ENCODE assay signal across 8 cellular contexts in genomic region chr7:157432957-157433576, GRCh38.
DNase-seq lines count a peak whose midpoint lies in the region; ATAC-seq, FAIRE-seq and TF ChIP-seq lines count a peak whose summit lies in the region.

No MANE protein-coding gene starts in this region.

- H4K8ac ChIP-seq in H1 (ENCODE audit: extremely low read depth, insufficient read depth, low read length), result peak overlapping the region; percentile 72; the same call in 1 of the 2 replicates

- H3K9ac ChIP-seq in H1 (replicated peaks in 1 of 4; ENCODE audit: extremely low read depth in 1 of 4, low read depth in 3 of 4, low read length in 3 of 4), result no peak overlapping the region

- H2BK20ac ChIP-seq in H1 (ENCODE audit: low read length), result no peak overlapping the region

- H4K91ac ChIP-seq in H1 (replicated peaks; ENCODE audit: insufficient read length, low read length), result peak overlapping the region; percentile 55

- no peak overlapping the region for H2BK120ac ChIP-seq in H1 (replicated peaks; ENCODE audit: low read depth, low read length)

- H3K36me3 Mint-ChIP-seq in activated CD8-positive, alpha-beta T cell treated with anti-CD3 and anti-CD28 coated beads for 36 hours (ENCODE audit: low read depth), result no peaks in the 10 kb centered on the region

- peak overlapping the region; percentile 64; the same call in 1 of the 2 replicates for H2BK5ac ChIP-seq in H1 (ENCODE audit: low read depth, low read length)

- no peaks in the 10 kb centered on the region for H3K79me1 ChIP-seq in H1 (ENCODE audit: low read depth, low read length)

- H3K27me3 ChIP-seq in H1 (replicated peaks in 1 of 4; ENCODE audit: control insufficient read depth in 3 of 4, extremely low read depth in 1 of 4, insufficient read depth in 3 of 4, low read length in 3 of 4) (no peaks in the 10 kb centered on the region), stomach (peaks cover 0 to 14% (median 0%) of the 10 kb centered on the region in 3 donors)

- TF ChIP-seq EP300 in H1 (IDR thresholded peaks at IDR 0.05; ENCODE audit: borderline replicate concordance in 1 of 2, low read depth in 2 of 2, low read length in 2 of 2) (peak in 1 of 2 experiments; percentile 12; a peak in 1 of 3 replicates), stomach (IDR thresholded peaks at IDR 0.05) (no peak)

- H3K4me2 ChIP-seq in H1 (ENCODE audit: insufficient read depth in 1 of 2, low read depth in 2 of 2, low read length in 2 of 2), result peak overlapping the region; percentile 22 to 57; a peak in 3 of 4 replicates

- H3K18ac ChIP-seq in H1 (ENCODE audit: extremely low read depth, low read length), result no peak overlapping the region

- peak overlapping the region; percentile 31 for H3K4me3 ChIP-seq in AG09309 (ENCODE audit: control insufficient read depth, low read depth, low read length)
- H3K4me3 ChIP-seq in H1 (ENCODE audit: extremely low read depth in 1 of 4, insufficient read depth in 2 of 4, low read depth in 3 of 4, low read length in 4 of 4), result peak overlapping the region in 1 of 4 experiments; percentile 49; a peak in 3 of 8 replicates
- peak overlapping the region in 3 of 4 donors; percentile 5 to 13 (median 10) for H3K4me3 ChIP-seq in stomach

- H3K4me3 Mint-ChIP-seq in activated CD8-positive, alpha-beta T cell treated with anti-CD3 and anti-CD28 coated beads for 36 hours, result peak overlapping the region; percentile 52

- H2AK5ac ChIP-seq in H1 (ENCODE audit: low read depth, low read length), result peak overlapping the region; percentile 4; the same call in 1 of the 2 replicates

- peak; percentile 72 for ATAC-seq in GM19438 (IDR thresholded peaks at IDR 0.05; ENCODE audit: low read depth, unreplicated experiment)
- ATAC-seq in activated CD8-positive, alpha-beta T cell treated with anti-CD3 and anti-CD28 coated beads for 36 hours, result peak; percentile 69
- ATAC-seq in HG02610 (IDR thresholded peaks at IDR 0.05; ENCODE audit: unreplicated experiment), result no peak

- peak overlapping the region; percentile 48 for H4K5ac ChIP-seq in H1 (ENCODE audit: insufficient read length, low read depth, low read length)

- H3K14ac ChIP-seq in H1 (ENCODE audit: insufficient read length), result no peak overlapping the region

- TF ChIP-seq POLR2A in H1 (IDR thresholded peaks at IDR 0.05; ENCODE audit: control extremely low read depth in 1 of 2, low read depth in 2 of 2, low read length in 2 of 2), result no peak
- no peak for TF ChIP-seq POLR2A in stomach (IDR thresholded peaks at IDR 0.05)

- TF ChIP-seq CTCF in AG09309 (IDR thresholded peaks at IDR 0.05; ENCODE audit: control insufficient read depth, insufficient read depth, low read depth, low read length, missing control alignments) (peak; percentile 72), H1 (IDR thresholded peaks at IDR 0.05; ENCODE audit: control extremely low read depth in 1 of 3, insufficient read depth in 1 of 3, low read depth in 1 of 3, low read length in 3 of 3) (peak in 2 of 3 experiments; percentile 67 to 74; a peak in 3 of 4 replicates), stomach (IDR thresholded peaks at IDR 0.05) (peak in 5 of 7 experiments; percentile 43 to 62 (median 61))
- peak; percentile 85 for TF ChIP-seq CTCF in activated CD8-positive, alpha-beta T cell treated with anti-CD3 and anti-CD28 coated beads for 36 hours (IDR thresholded peaks at IDR 0.05)

- 47% methylated on average over 18 of the region's 18 CpGs; no CpG with 5 or more reads in 1 of the 2 experiments for WGBS in H1 (ENCODE audit: extremely low coverage in 1 of 2, insufficient coverage in 1 of 2, insufficient read length in 1 of 2, insufficient replicate concordance in 2 of 2, low coverage in 1 of 2, low lambda C conversion rate in 2 of 2, missing lambda C conversion rate in 1 of 2), 2 experiments
- WGBS in stomach, 5 donors, result 27 to 30% (median 29%) methylated on average over 18 of the region's 18 CpGs

- no peaks in the 10 kb centered on the region for H3K79me2 ChIP-seq in H1 (ENCODE audit: control insufficient read depth in 1 of 2, insufficient read depth in 2 of 2, low read length in 2 of 2)

- H3K27ac ChIP-seq in H1 (ENCODE audit: low read depth, low read length), result no peak overlapping the region
- no peak overlapping the region for H3K27ac ChIP-seq in stomach

- H3K4ac ChIP-seq in H1 (replicated peaks; ENCODE audit: insufficient read length, low read depth, low read length), result peak overlapping the region; percentile 84

- H2BK12ac ChIP-seq in H1 (ENCODE audit: low read depth, low read length), result peak overlapping the region; percentile 64; the same call in 1 of the 2 replicates

- H3K4me1 ChIP-seq in H1 (replicated peaks in 1 of 4; ENCODE audit: control insufficient read depth in 3 of 4, insufficient read depth in 4 of 4, low read length in 3 of 4), result peaks cover 0 to 11% (median 7%) of the 10 kb centered on the region in 4 experiments; a peak in 6 of 7 replicates
- H3K4me1 ChIP-seq in stomach, result peaks cover 8 to 12% (median 9%) of the 10 kb centered on the region in 4 donors

- H3K4me1 Mint-ChIP-seq in activated CD8-positive, alpha-beta T cell treated with anti-CD3 and anti-CD28 coated beads for 36 hours (ENCODE audit: low read depth), result peaks cover 13% of the 10 kb centered on the region

- no peak overlapping the region for H3K27ac Mint-ChIP-seq in activated CD8-positive, alpha-beta T cell treated with anti-CD3 and anti-CD28 coated beads for 36 hours

- DNase-seq in AG09309 (ENCODE audit: low read depth) (no peak), NCI-H226 (peak; percentile 34), H1 (ENCODE audit: low read depth in 1 of 2, low spot score in 2 of 2) (peak in 1 of 2 experiments; percentile 77), myocyte (ENCODE audit: low read depth) (peak; percentile 41), stomach (peak; percentile 30)
- peak; percentile 80 for DNase-seq in activated CD8-positive, alpha-beta T cell treated with anti-CD3 and anti-CD28 coated beads for 36 hours

- H3K9me3 Mint-ChIP-seq in activated CD8-positive, alpha-beta T cell treated with anti-CD3 and anti-CD28 coated beads for 36 hours, result no peaks in the 10 kb centered on the region

- H4K20me1 ChIP-seq in H1 (replicated peaks in 1 of 2; ENCODE audit: control insufficient read depth in 1 of 2, insufficient read depth in 2 of 2, low read length in 2 of 2), result peaks cover 1 to 7% of the 10 kb centered on the region in 2 experiments

- H3K23ac ChIP-seq in H1 (ENCODE audit: insufficient read length), result no peak overlapping the region

- POLR2A ChIA-PET in activated CD8-positive, alpha-beta T cell treated with anti-CD3 and anti-CD28 coated beads for 36 hours (lab: Charles Lee), result no interaction called here
- POLR2A ChIA-PET in H1 (lab: Charles Lee; ENCODE audit: partially characterized antibody), result no interaction called here

- H3K23me2 ChIP-seq in H1 (ENCODE audit: low read depth, low read length), result peaks cover 9% of the 10 kb centered on the region

- H3K36me3 ChIP-seq in H1 (ENCODE audit: control insufficient read depth in 2 of 4, insufficient read depth in 4 of 4, low read length in 3 of 4), result no peaks in the 10 kb centered on the region
- H3K36me3 ChIP-seq in stomach, result no peaks in the 10 kb centered on the region

- no peak overlapping the region for H2AFZ ChIP-seq in H1 (ENCODE audit: low read length)

- H3K9me3 ChIP-seq in H1 (ENCODE audit: insufficient read depth in 2 of 2, low read depth in 1 of 2, low read length in 1 of 2) (no peaks in the 10 kb centered on the region; a peak in 1 of 4 replicates), stomach (no peaks in the 10 kb centered on the region)

- CTCF ChIA-PET in activated CD8-positive, alpha-beta T cell treated with anti-CD3 and anti-CD28 coated beads for 36 hours (lab: Charles Lee), result interaction anchor here (0.7 to 1.3 kb wide), 11 partner anchors 22 to 341 kb away, joined by 3 to 4 read pairs (median 3); no protein-coding TSS in a partner anchor
- CTCF ChIA-PET in H1 (lab: Charles Lee; ENCODE audit: partially characterized antibody), result interaction anchor here (0.7 to 2.4 kb wide), 27 partner anchors 9 to 921 kb away, joined by 3 to 22 read pairs (median 3); no protein-coding TSS in a partner anchor

- no peak for FAIRE-seq in H1 (lab: Jason Lieb, UNC)

- TF ChIP-seq RAD21 in H1 (IDR thresholded peaks at IDR 0.05 in 1 of 2, conservative IDR thresholded peaks at IDR 0.05 in 1 of 2; ENCODE audit: low read depth in 2 of 2, low read length in 2 of 2), result peak; percentile 74 to 77

- no peaks in the 10 kb centered on the region for H3K27me3 Mint-ChIP-seq in activated CD8-positive, alpha-beta T cell treated with anti-CD3 and anti-CD28 coated beads for 36 hours

- intact Hi-C loops in activated CD8-positive, alpha-beta T cell treated with anti-CD3 and anti-CD28 coated beads for 36 hours (cut with micrococcal nuclease), result loop anchor here (10.0 kb wide), 1 partner anchor 442 kb away; no protein-coding TSS in a partner anchor
- intact Hi-C loops in stomach (cut with DNase I; ENCODE audit: low total_unique reads), result no loop called here

- no peak overlapping the region for H3K56ac ChIP-seq in H1 (replicated peaks; ENCODE audit: insufficient read length, low read depth, low read length)

- 0 out of 2 replicates have a peak overlapping the region, but pooled peaks have one; percentile 6 for H2BK15ac ChIP-seq in H1 (ENCODE audit: low read length)

TF ChIP-seq in H1, 55 proteins besides CTCF, POLR2A, EP300 and RAD21 (continues in another document):
- TF ChIP-seq MAX (IDR thresholded peaks at IDR 0.05) (peak; percentile 10; the same call in 1 of the 2 replicates), RFX5 (IDR thresholded peaks at IDR 0.05; ENCODE audit: borderline replicate concordance, low read depth, low read length) (no peak), CBX8 (IDR thresholded peaks at IDR 0.05; ENCODE audit: borderline replicate concordance, low read depth, low read length) (no peak), GABPA (IDR thresholded peaks at IDR 0.05; ENCODE audit: borderline replicate concordance, insufficient read depth, low read length) (0 out of 2 replicates have a peak, but pooled peaks have one; percentile 23), TBP (IDR thresholded peaks at IDR 0.05; ENCODE audit: low read depth, low read length) (no peak), HDAC2 (IDR thresholded peaks at IDR 0.05; ENCODE audit: borderline replicate concordance in 1 of 2, low read depth in 2 of 2, low read length in 2 of 2) (peak in 1 of 2 experiments; percentile 14; a peak in 1 of 4 replicates), CREB1 (IDR thresholded peaks at IDR 0.05) (no peak), EZH2 (IDR thresholded peaks at IDR 0.05; ENCODE audit: low read depth, low read length, severe bottlenecking) (no peak), TCF12 (IDR thresholded peaks at IDR 0.05; ENCODE audit: low read depth, low read length) (no peak), BACH1 (IDR thresholded peaks at IDR 0.05; ENCODE audit: low read length) (peak; percentile 77), RNF2 (IDR thresholded peaks at IDR 0.05; ENCODE audit: borderline replicate concordance, low read depth, low read length, missing control alignments, poor library complexity, severe bottlenecking) (no peak), RXRA (IDR thresholded peaks at IDR 0.05; ENCODE audit: insufficient read depth, low read depth, low read length) (no peak), CHD1 (IDR thresholded peaks at IDR 0.05; ENCODE audit: low read depth, low read length) (no peak)
